In genomic region chr2:38214209-38214717, GRCh38 we compare ENCODE assay signal across 12 cellular contexts.
DNase-seq lines count a peak whose midpoint lies in the region; ATAC-seq and TF ChIP-seq lines count a peak whose summit lies in the region.
"Had no signal": no experiment of that assay in that cellular context is flagged by ENCODE, and none has a peak within 500 bp of the region (broad histone marks: within the 10 kb centered on the region; RNA-seq: fewer than 3 reads in every experiment).

No MANE protein-coding gene starts in this region.

- H3F3A ChIP-seq in PC-3 (ENCODE audit: low read length, unreplicated experiment): no peaks in the 10 kb centered on the region

- intact Hi-C loops in Caco-2 (cut with micrococcal nuclease; ENCODE audit: unreplicated experiment): loop anchor here (5.0 kb wide), 1 partner anchor 58 kb away; no protein-coding TSS in a partner anchor
- intact Hi-C loops in PC-3 (cut with micrococcal nuclease): no loop called here
- intact Hi-C loops in adrenal gland (cut with DNase I): no loop called here

- H3K4me3 Mint-ChIP-seq in Caco-2 (ENCODE audit: unreplicated experiment): no peak overlapping the region

- POLR2A ChIA-PET in Caco-2 (lab: Charles Lee): no interaction called here
- POLR2A ChIA-PET in PC-3 (lab: Charles Lee; ENCODE audit: unreplicated experiment): no interaction called here

- H3K9me3 Mint-ChIP-seq in Caco-2 (ENCODE audit: unreplicated experiment): no peaks in the 10 kb centered on the region

- no peaks in the 10 kb centered on the region for H3K9me2 ChIP-seq in PC-3 (replicated peaks; ENCODE audit: low read length)

- H3K9ac ChIP-seq in PC-3 (ENCODE audit: low read length): no peak overlapping the region

- H3K4me1 Mint-ChIP-seq in Caco-2 (ENCODE audit: low read depth, unreplicated experiment): peaks cover 14% of the 10 kb centered on the region

- BruUV-seq in Caco-2 (replicated peaks; lab: Mats Ljungman, UMichigan): no TSS peak
- BruUV-seq in PC-3 (replicated peaks; lab: Mats Ljungman, UMichigan): no TSS peak

- CTCF ChIA-PET in Caco-2 (lab: Charles Lee) (no interaction called here), PC-3 (lab: Charles Lee) (no interaction called here)

- H3K27ac Mint-ChIP-seq in Caco-2 (ENCODE audit: unreplicated experiment): no peak overlapping the region

- H3K27me3 ChIP-seq in Caco-2 (replicated peaks; ENCODE audit: control insufficient read depth, insufficient read depth, low read length) (no peaks in the 10 kb centered on the region), PC-3 (ENCODE audit: low read length) (no peaks in the 10 kb centered on the region), adrenal gland (no peaks in the 10 kb centered on the region)
- H3K27me3 ChIP-seq: Peyer's patch, transverse colon had no signal

- H3K4me3 ChIP-seq in Caco-2 (ENCODE audit: low read depth, low read length) (no peak overlapping the region), PC-3 (ENCODE audit: low read length) (no peak overlapping the region), adrenal gland (no peak overlapping the region)
- H3K4me3 ChIP-seq: left ventricle myocardium inferior, Peyer's patch, transverse colon had no signal

- H3K9me3 ChIP-seq in Caco-2 (no peaks in the 10 kb centered on the region), PC-3 (ENCODE audit: low read length) (no peaks in the 10 kb centered on the region), adrenal gland (replicated peaks in 1 of 3) (no peaks in the 10 kb centered on the region)
- H3K9me3 ChIP-seq: Peyer's patch, transverse colon had no signal

- WGBS in adrenal gland, 4 donors: 70 to 78% (median 75%) methylated on average over 5 of the region's 5 CpGs

- H3K79me2 ChIP-seq in PC-3 (ENCODE audit: low read length): no peaks in the 10 kb centered on the region

- H3K36me3 ChIP-seq in Caco-2 (ENCODE audit: control insufficient read depth, insufficient read depth, low read length) (no peaks in the 10 kb centered on the region), PC-3 (ENCODE audit: low read depth, low read length) (no peaks in the 10 kb centered on the region), adrenal gland (replicated peaks in 1 of 2) (no peaks in the 10 kb centered on the region)
- H3K36me3 ChIP-seq: left ventricle myocardium inferior, Peyer's patch, transverse colon had no signal

- H3K27me3 Mint-ChIP-seq in Caco-2 (ENCODE audit: insufficient read depth, unreplicated experiment): no peaks in the 10 kb centered on the region

- H3K4me1 ChIP-seq in Caco-2: peaks cover 10% of the 10 kb centered on the region
- H3K4me1 ChIP-seq in PC-3 (ENCODE audit: insufficient read depth, low read length): peaks cover 18% of the 10 kb centered on the region
- peaks cover 0 to 9% of the 10 kb centered on the region in 2 donors for H3K4me1 ChIP-seq in adrenal gland (replicated peaks in 1 of 2)

- H3K27ac ChIP-seq in PC-3 (ENCODE audit: low read length) (no peak overlapping the region), adrenal gland (no peak overlapping the region)
- H3K27ac ChIP-seq: left ventricle myocardium inferior, Peyer's patch, transverse colon had no signal

- DNase-seq in NCI-H1417 (lab: John Stamatoyannopoulos, UW): peak in 2 of 3 experiments; percentile 16 to 37
- no peak for DNase-seq in NCI-H1417 treated with DMSO at 0.1 percent for 48 hours (lab: John Stamatoyannopoulos, UW)
- peak; percentile 26 to 57 for DNase-seq in Caco-2
- DNase-seq in PC-3: peak; percentile 37
- DNase-seq in kidney tubule cell (ENCODE audit: low spot score): peak; percentile 28
- DNase-seq in cerebellar cortex (ENCODE audit: low spot score): no peak
- no peak for DNase-seq in adrenal gland
- DNase-seq: left ventricle myocardium inferior, Peyer's patch, small intestine, transverse colon had no signal

- no peak for TF ChIP-seq POLR2A in adrenal gland (IDR thresholded peaks at IDR 0.05)

- no peak overlapping the region for H2AFZ ChIP-seq in PC-3 (ENCODE audit: low read length)

- no peak for ATAC-seq in PC-3
- no peak for ATAC-seq in GM21515 (IDR thresholded peaks at IDR 0.05; ENCODE audit: unreplicated experiment)

- H3K36me3 Mint-ChIP-seq in Caco-2 (ENCODE audit: insufficient read depth, unreplicated experiment): no peaks in the 10 kb centered on the region

- H3K4me2 ChIP-seq in PC-3 (ENCODE audit: low read length): no peak overlapping the region

- no peak for TF ChIP-seq CTCF in Caco-2 (IDR thresholded peaks at IDR 0.05; ENCODE audit: insufficient read depth in 1 of 2, low read depth in 1 of 2, low read length in 1 of 2, severe bottlenecking in 1 of 2, unreplicated experiment in 1 of 2)
- TF ChIP-seq CTCF in PC-3 (conservative IDR thresholded peaks at IDR 0.05; ENCODE audit: low read depth, low read length): no peak
- no peak for TF ChIP-seq CTCF in adrenal gland (IDR thresholded peaks at IDR 0.05)

- no peaks in the 10 kb centered on the region for H4K20me1 ChIP-seq in PC-3 (ENCODE audit: low read length)

Comparison
In these comparisons a context has a peak if more than half of its experiments do, and no peak if none do; other contexts are left out.
1. DNase-seq: peak in NCI-H1417 (2 of 3), Caco-2 (2 of 2), PC-3 (single experiment) and kidney tubule cell (single experiment); none in NCI-H1417 treated with DMSO at 0.1 percent for 48 hours (single experiment), cerebellar cortex (single experiment) and adrenal gland (0 of 7).